ENCODE assay signal across 1 cellular context in genomic region chr20:50369225-50370035, GRCh38.
TF ChIP-seq lines count a peak whose summit lies in the region.

No MANE protein-coding gene starts in this region.

TF ChIP-seq in HepG2, 621 proteins besides CTCF, POLR2A, EP300 and RAD21 (continued from another document and continues in another):
- TF ChIP-seq ZNF770 (CRISPR knock-in tag; IDR thresholded peaks at IDR 0.05) (no peak), HMG20B (CRISPR knock-in tag; conservative IDR thresholded peaks at IDR 0.05) (no peak), SNAPC4 (CRISPR knock-in tag; IDR thresholded peaks at IDR 0.05) (peak; percentile 29; the same call in 1 of the 2 replicates), PATZ1 (CRISPR knock-in tag; IDR thresholded peaks at IDR 0.05) (peak; percentile 63), AKAP8 (CRISPR knock-in tag; IDR thresholded peaks at IDR 0.05) (no peak), GABPB1 (CRISPR knock-in tag; IDR thresholded peaks at IDR 0.05) (peak; percentile 48; the same call in 1 of the 2 replicates), RNF219 (CRISPR knock-in tag; IDR thresholded peaks at IDR 0.05) (no peak), ZNF160 (CRISPR knock-in tag; IDR thresholded peaks at IDR 0.05) (0 out of 2 replicates have a peak, but pooled peaks have one; percentile 21), THAP11 (CRISPR knock-in tag; IDR thresholded peaks at IDR 0.05) (peak; percentile 54), PHF21A (CRISPR knock-in tag; IDR thresholded peaks at IDR 0.05) (peak; percentile 73), ZBTB44 (CRISPR knock-in tag; IDR thresholded peaks at IDR 0.05) (no peak), POLR2G (IDR thresholded peaks at IDR 0.05; ENCODE audit: low read depth, low read length) (peak; percentile 12; the same call in 1 of the 2 replicates), ZBTB40 (IDR thresholded peaks at IDR 0.05) (no peak), ZBTB40 (CRISPR knock-in tag; IDR thresholded peaks at IDR 0.05) (peak; percentile 72), GLMP (CRISPR knock-in tag; IDR thresholded peaks at IDR 0.05; ENCODE audit: borderline replicate concordance) (no peak), ZNF660 (CRISPR knock-in tag; IDR thresholded peaks at IDR 0.05; ENCODE audit: borderline replicate concordance, low read depth) (no peak), RXRB (CRISPR knock-in tag; IDR thresholded peaks at IDR 0.05; ENCODE audit: borderline replicate concordance) (peak; percentile 71; the same call in 1 of the 2 replicates), ZNF614 (CRISPR knock-in tag; IDR thresholded peaks at IDR 0.05; ENCODE audit: borderline replicate concordance) (0 out of 2 replicates have a peak, but pooled peaks have one; percentile 35), ZNF567 (CRISPR knock-in tag; IDR thresholded peaks at IDR 0.05; ENCODE audit: borderline replicate concordance) (0 out of 2 replicates have a peak, but pooled peaks have one; percentile 54), ZNF784 (CRISPR knock-in tag; IDR thresholded peaks at IDR 0.05; ENCODE audit: borderline replicate concordance) (no peak), KDM3A (CRISPR knock-in tag; IDR thresholded peaks at IDR 0.05; ENCODE audit: low read depth) (peak; percentile 53; the same call in 1 of the 2 replicates), HCFC1 (IDR thresholded peaks at IDR 0.05; ENCODE audit: low read depth, low read length) (peak; percentile 33; the same call in 1 of the 2 replicates), ATF7 (IDR thresholded peaks at IDR 0.05) (no peak), ATF7 (CRISPR knock-in tag; IDR thresholded peaks at IDR 0.05) (0 out of 2 replicates have a peak, but pooled peaks have one; percentile 7), NFIB (CRISPR knock-in tag; IDR thresholded peaks at IDR 0.05; ENCODE audit: borderline replicate concordance) (no peak), ELF1 (CRISPR knock-in tag; IDR thresholded peaks at IDR 0.05) (no peak), ETS1 (CRISPR knock-in tag; IDR thresholded peaks at IDR 0.05) (no peak)
